ENCODE assay signal across 26 cellular contexts in the genomic region with DNA sequence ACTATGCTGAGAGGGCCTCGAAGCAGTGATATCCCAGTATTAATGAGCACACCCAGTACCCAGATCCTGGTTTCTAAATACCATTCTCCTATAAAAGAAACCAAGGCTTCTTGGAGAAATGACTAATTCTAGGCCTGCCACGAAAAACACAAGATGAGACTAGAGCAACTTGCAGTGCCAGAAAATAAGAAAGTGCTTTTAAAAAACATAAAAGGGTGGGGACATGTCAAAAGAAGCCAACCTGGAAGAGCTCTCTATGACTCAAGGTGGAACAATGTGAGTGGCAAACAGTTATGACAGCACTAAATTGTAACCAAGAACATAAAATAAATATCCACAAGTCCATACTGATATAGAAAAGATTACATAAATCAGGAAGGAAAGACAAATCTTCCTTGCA.
DNase-seq lines count a peak whose midpoint lies in the region; ATAC-seq, FAIRE-seq and TF ChIP-seq lines count a peak whose summit lies in the region.
"Had no signal": no experiment of that assay in that cellular context is flagged by ENCODE, and none has a peak within 500 bp of the region (broad histone marks: within the 10 kb centered on the region; RNA-seq: fewer than 3 reads in every experiment).

No MANE protein-coding gene starts in this region.

- POLR2A ChIA-PET in activated CD4-positive, alpha-beta T cell treated with anti-CD3 and anti-CD28 coated beads for 36 hours (lab: Charles Lee) = interaction anchor here (0.5 to 0.6 kb wide), 2 partner anchors 130 to 253 kb away, joined by 3 read pairs; no protein-coding TSS in a partner anchor

- 11% methylated on average over 2 of the region's 2 CpGs for WGBS in mammary epithelial cell (ENCODE audit: low coverage, missing lambda C conversion rate)

- H3K9me3 ChIP-seq in mammary epithelial cell (replicated peaks; ENCODE audit: insufficient read depth, low read length) (peaks cover 12% of the 10 kb centered on the region), keratinocyte (ENCODE audit: control insufficient read depth, low read depth, low read length) (peaks cover 9% of the 10 kb centered on the region)
- H3K9me3 ChIP-seq: HAP-1, neutrophil, upper lobe of right lung had no signal

- H4K20me1 ChIP-seq in mammary epithelial cell (ENCODE audit: insufficient read depth, low read length) = no peaks in the 10 kb centered on the region
- no peaks in the 10 kb centered on the region for H4K20me1 ChIP-seq in keratinocyte (ENCODE audit: control insufficient read depth, extremely low read depth, insufficient read depth, low read length)

- H3K4me3 Mint-ChIP-seq in activated CD4-positive, alpha-beta T cell treated with anti-CD3 and anti-CD28 coated beads for 36 hours = no peak overlapping the region
- H3K4me3 Mint-ChIP-seq: activated CD8-positive, alpha-beta memory T cell treated with anti-CD3 and anti-CD28 coated beads, Interleukin-2, amount 10 ng/mL, durations not matched to agents 7 days and 5 days; immature natural killer cell had no signal

- peaks cover 10% of the 10 kb centered on the region for H3K9me3 Mint-ChIP-seq in activated CD4-positive, alpha-beta T cell treated with anti-CD3 and anti-CD28 coated beads for 36 hours (ENCODE audit: low read depth)

- FAIRE-seq in keratinocyte (lab: Jason Lieb, UNC) = peak; percentile 62
- FAIRE-seq: small intestine had no signal

- peak; percentile 76 for ATAC-seq in activated CD4-positive, alpha-beta T cell treated with anti-CD3 and anti-CD28 coated beads for 36 hours
- ATAC-seq in HG02973 (IDR thresholded peaks at IDR 0.05; ENCODE audit: unreplicated experiment) = no peak
- ATAC-seq: activated CD8-positive, alpha-beta memory T cell treated with anti-CD3 and anti-CD28 coated beads, Interleukin-2, amount 10 ng/mL, durations not matched to agents 7 days and 5 days; psoas muscle; upper lobe of right lung had no signal

- H3K9me1 ChIP-seq in keratinocyte (ENCODE audit: control insufficient read depth, extremely low read depth, insufficient read depth, low read length) = peaks cover 2% of the 10 kb centered on the region

- H3K4me3 ChIP-seq in mammary epithelial cell (replicated peaks in 1 of 3; ENCODE audit: insufficient read depth in 1 of 3, low read depth in 2 of 3, low read length in 3 of 3) (no peak overlapping the region), keratinocyte (ENCODE audit: control insufficient read depth in 2 of 3, extremely low read depth in 1 of 3, insufficient read depth in 2 of 3, low read depth in 1 of 3, low read length in 3 of 3) (no peak overlapping the region), brain microvascular endothelial cell (ENCODE audit: low read depth, low read length) (no peak overlapping the region)
- H3K4me3 ChIP-seq: ascending aorta, HAP-1, lung, MG63, psoas muscle, upper lobe of right lung had no signal

- peaks cover 16% of the 10 kb centered on the region for H3K4me1 Mint-ChIP-seq in activated CD4-positive, alpha-beta T cell treated with anti-CD3 and anti-CD28 coated beads for 36 hours
- H3K4me1 Mint-ChIP-seq: activated CD8-positive, alpha-beta memory T cell treated with anti-CD3 and anti-CD28 coated beads, Interleukin-2, amount 10 ng/mL, durations not matched to agents 7 days and 5 days had no signal

- intact Hi-C loops in activated CD4-positive, alpha-beta T cell treated with anti-CD3 and anti-CD28 coated beads for 36 hours (cut with DNase I, micrococcal nuclease) = loop anchor here (1.0 kb wide), 1 partner anchor 10 kb away; no protein-coding TSS in a partner anchor
- intact Hi-C loops in mammary epithelial cell (cut with micrococcal nuclease) = loop anchor here (10.0 kb wide), 1 partner anchor 744 kb away; no protein-coding TSS in a partner anchor

- H3K79me2 ChIP-seq in mammary epithelial cell (ENCODE audit: insufficient read depth, low read length) (peaks cover 22% of the 10 kb centered on the region), keratinocyte (ENCODE audit: control insufficient read depth, insufficient read depth, low read length) (peaks cover 1% of the 10 kb centered on the region)

- H3K4me1 ChIP-seq in mammary epithelial cell (ENCODE audit: insufficient read depth, low read length) = no peaks in the 10 kb centered on the region
- H3K4me1 ChIP-seq in keratinocyte (ENCODE audit: control insufficient read depth, extremely low read depth, insufficient read depth, low read length) = peaks cover 7% of the 10 kb centered on the region
- H3K4me1 ChIP-seq: ascending aorta, psoas muscle, upper lobe of right lung had no signal

- no peak overlapping the region for H3K27ac Mint-ChIP-seq in activated CD4-positive, alpha-beta T cell treated with anti-CD3 and anti-CD28 coated beads for 36 hours
- H3K27ac Mint-ChIP-seq: activated CD8-positive, alpha-beta memory T cell treated with anti-CD3 and anti-CD28 coated beads, Interleukin-2, amount 10 ng/mL, durations not matched to agents 7 days and 5 days; immature natural killer cell had no signal

- no peaks in the 10 kb centered on the region for H3K27me3 Mint-ChIP-seq in activated CD4-positive, alpha-beta T cell treated with anti-CD3 and anti-CD28 coated beads for 36 hours
- H3K27me3 Mint-ChIP-seq: activated CD8-positive, alpha-beta memory T cell treated with anti-CD3 and anti-CD28 coated beads, Interleukin-2, amount 10 ng/mL, durations not matched to agents 7 days and 5 days had no signal

- no peak overlapping the region for H2AFZ ChIP-seq in mammary epithelial cell (ENCODE audit: low read depth, low read length)
- H2AFZ ChIP-seq in keratinocyte (ENCODE audit: control insufficient read depth, low read length) = no peak overlapping the region

- H3K27me3 ChIP-seq in mammary epithelial cell (ENCODE audit: insufficient read depth, low read length) = no peaks in the 10 kb centered on the region
- no peaks in the 10 kb centered on the region for H3K27me3 ChIP-seq in keratinocyte (ENCODE audit: control insufficient read depth, extremely low read depth, insufficient read depth, low read length)
- H3K27me3 ChIP-seq in brain microvascular endothelial cell (replicated peaks) = no peaks in the 10 kb centered on the region
- H3K27me3 ChIP-seq: ascending aorta, MG63, neutrophil, upper lobe of right lung had no signal

- no peak overlapping the region for H3K4me2 ChIP-seq in mammary epithelial cell (ENCODE audit: insufficient read depth, low read depth, low read length)
- peak overlapping the region; percentile 14 for H3K4me2 ChIP-seq in keratinocyte (ENCODE audit: control insufficient read depth, extremely low read depth, insufficient read depth, low read depth, low read length)

- H3K9ac ChIP-seq in mammary epithelial cell (ENCODE audit: insufficient read depth, low read length) (no peak overlapping the region), keratinocyte (ENCODE audit: control insufficient read depth, extremely low read depth, insufficient read depth, low read length) (no peak overlapping the region)

- TF ChIP-seq CTCF in mammary epithelial cell (conservative IDR thresholded peaks at IDR 0.05 in 1 of 2, IDR thresholded peaks at IDR 0.05 in 1 of 2; ENCODE audit: extremely low read depth in 1 of 2, insufficient read depth in 1 of 2, low read depth in 1 of 2, low read length in 2 of 2) (no peak), keratinocyte (optimal IDR thresholded peaks at IDR 0.05 in 1 of 3, IDR thresholded peaks at IDR 0.05 in 1 of 3, conservative IDR thresholded peaks at IDR 0.05 in 1 of 3; ENCODE audit: extremely low read depth in 1 of 3, insufficient read depth in 2 of 3, low read length in 3 of 3) (no peak), brain microvascular endothelial cell (IDR thresholded peaks at IDR 0.05; ENCODE audit: low read depth, low read length, missing control alignments) (no peak)

- in situ Hi-C loops in mammary epithelial cell (cut with MboI; ENCODE audit: low sequenced_read_pairs in 2 of 2) (no loop called here), brain microvascular endothelial cell (cut with HindIII; ENCODE audit: low pct_ligation_motif_present, low sequenced_read_pairs) (no loop called here)

- dilution Hi-C loops in mammary epithelial cell (cut with HindIII; ENCODE audit: low sequenced_read_pairs) (no loop called here), keratinocyte (cut with MboI; ENCODE audit: extremely low pct_ligation_motif_present, low sequenced_read_pairs) (no loop called here)

- no peak for DNase-seq in activated CD4-positive, alpha-beta T cell treated with anti-CD3 and anti-CD28 coated beads for 36 hours
- DNase-seq in activated CD4-positive, alpha-beta T cell treated with anti-CD3 and anti-CD28 coated beads for 1 hour = no peak
- DNase-seq in HT-29 (ENCODE audit: low spot score) (peak; percentile 9), mammary epithelial cell (peak; percentile 62), keratinocyte (ENCODE audit: low read depth, low spot score) (peak; percentile 48), brain microvascular endothelial cell (no peak)
- no peak for DNase-seq in stimulated activated naive CD4-positive, alpha-beta T cell treated with Interleukin-2 at 50 U/mL for 16 hours (lab: John Stamatoyannopoulos, UW)
- DNase-seq: activated CD4-positive, alpha-beta T cell treated with anti-CD3 and anti-CD28 coated beads for 48 hours; activated CD8-positive, alpha-beta memory T cell treated with anti-CD3 and anti-CD28 coated beads, Interleukin-2, amount 10 ng/mL, durations not matched to agents 7 days and 5 days; activated gamma-delta T cell treated with Interleukin-2 at 50 U/mL for 16 hours; effector CD8-positive, alpha-beta T cell; immature natural killer cell; MG63; NCI-H1436 treated with DMSO at 0.1 percent for 48 hours; NCI-H82; OCI-M1; psoas muscle; small intestine; stimulated activated CD4-positive, alpha-beta T cell treated with anti-CD3 and anti-CD28 coated beads, Interleukin-4, amount 100 ng/mL, for 1 hour; upper lobe of right lung had no signal

- H3K27ac ChIP-seq in mammary epithelial cell (ENCODE audit: insufficient read depth, low read depth, low read length) (no peak overlapping the region), keratinocyte (ENCODE audit: control insufficient read depth, insufficient read depth, low read length) (no peak overlapping the region), brain microvascular endothelial cell (no peak overlapping the region)
- H3K27ac ChIP-seq: 22Rv1, ascending aorta, neutrophil, psoas muscle, upper lobe of right lung had no signal

- peaks cover 5% of the 10 kb centered on the region for H3K36me3 ChIP-seq in mammary epithelial cell (ENCODE audit: insufficient read depth, low read length)
- peaks cover 8 to 11% of the 10 kb centered on the region in 2 experiments for H3K36me3 ChIP-seq in keratinocyte (ENCODE audit: control insufficient read depth in 2 of 2, extremely low read depth in 1 of 2, insufficient read depth in 2 of 2, low read length in 2 of 2)
- H3K36me3 ChIP-seq in brain microvascular endothelial cell (replicated peaks) = peaks cover 27% of the 10 kb centered on the region
- H3K36me3 ChIP-seq: neutrophil had no signal

- CTCF ChIA-PET in activated CD4-positive, alpha-beta T cell treated with anti-CD3 and anti-CD28 coated beads for 36 hours (lab: Charles Lee) = no interaction called here
- CTCF ChIA-PET in mammary epithelial cell (lab: Charles Lee; ENCODE audit: low non-redundant PET) = no interaction called here

- BruUV-seq in mammary epithelial cell (replicated peaks; lab: Mats Ljungman, UMichigan) = no TSS peak

- H3K36me3 Mint-ChIP-seq in activated CD4-positive, alpha-beta T cell treated with anti-CD3 and anti-CD28 coated beads for 36 hours (ENCODE audit: low read depth) = peaks cover 69% of the 10 kb centered on the region

Comparison
In these comparisons a context has a peak if more than half of its experiments do, and no peak if none do; other contexts are left out.
1. DNase-seq: peak in HT-29 (single experiment), mammary epithelial cell (single experiment) and keratinocyte (single experiment); none in activated CD4-positive, alpha-beta T cell treated with anti-CD3 and anti-CD28 coated beads for 36 hours (single experiment), activated CD4-positive, alpha-beta T cell treated with anti-CD3 and anti-CD28 coated beads for 1 hour (single experiment), stimulated activated naive CD4-positive, alpha-beta T cell treated with Interleukin-2 at 50 U/mL for 16 hours (single experiment) and brain microvascular endothelial cell (single experiment).